In genomic region chr3:16404349-16404895, GRCh38 we compare ENCODE assay signal across 22 cellular contexts.
DNase-seq lines count a peak whose midpoint lies in the region; ATAC-seq and TF ChIP-seq lines count a peak whose summit lies in the region.
"Had no signal": no experiment of that assay in that cellular context is flagged by ENCODE, and none has a peak within 500 bp of the region (broad histone marks: within the 10 kb centered on the region; RNA-seq: fewer than 3 reads in every experiment).

No MANE protein-coding gene starts in this region.

- H3K27ac ChIP-seq in OCI-LY7 (ENCODE audit: low read depth, low read length, poor library complexity, severe bottlenecking) (peak overlapping the region; percentile 41), gastroesophageal sphincter (peak overlapping the region in 1 of 4 donors; percentile 32), hepatocyte (no peak overlapping the region)
- H3K27ac ChIP-seq: body of pancreas, pancreas, right lobe of liver had no signal

- POLR2A ChIA-PET in OCI-LY7 (lab: Charles Lee) = interaction anchor here (1.1 to 1.2 kb wide), 6 partner anchors 9 to 122 kb away, joined by 3 to 4 read pairs (median 3); no protein-coding TSS in a partner anchor

- H3K36me3 ChIP-seq in OCI-LY7 (ENCODE audit: insufficient read depth, low read length) = peaks cover 91% of the 10 kb centered on the region
- H3K36me3 ChIP-seq in gastroesophageal sphincter = peaks cover 0 to 13% of the 10 kb centered on the region in 2 donors
- no peaks in the 10 kb centered on the region for H3K36me3 ChIP-seq in hepatocyte (replicated peaks; ENCODE audit: insufficient read depth, low read depth)
- H3K36me3 ChIP-seq: pancreas had no signal

- peaks cover 50% of the 10 kb centered on the region; the same call in 1 of the 2 replicates for H3K79me2 ChIP-seq in OCI-LY7 (ENCODE audit: insufficient read depth, low read depth, low read length)
- H3K79me2 ChIP-seq in hepatocyte = no peaks in the 10 kb centered on the region

- no peak overlapping the region for H3K4me3 Mint-ChIP-seq in natural killer cell
- no peak overlapping the region for H3K4me3 Mint-ChIP-seq in natural killer cell treated with Interleukin-12 subunit alpha and Interleukin-12 subunit beta and Interleukin-15 and Interleukin-18, amount 100 ng/mL, for 72 hours
- H3K4me3 Mint-ChIP-seq: activated naive CD4-positive, alpha-beta T cell treated with anti-CD3 and anti-CD28 coated beads, Interleukin-2, amount 50 U/mL, for 24 hours; memory B cell; naive B cell had no signal

- TF ChIP-seq CTCF in natural killer cell (IDR thresholded peaks at IDR 0.05) (no peak), OCI-LY7 (conservative IDR thresholded peaks at IDR 0.05; ENCODE audit: low read length) (no peak), gastroesophageal sphincter (IDR thresholded peaks at IDR 0.05) (no peak), hepatocyte (IDR thresholded peaks at IDR 0.05; ENCODE audit: poor library complexity) (no peak)

- no peaks in the 10 kb centered on the region for H3K9me3 Mint-ChIP-seq in natural killer cell
- no peaks in the 10 kb centered on the region for H3K9me3 Mint-ChIP-seq in natural killer cell treated with Interleukin-12 subunit alpha and Interleukin-12 subunit beta and Interleukin-15 and Interleukin-18, amount 100 ng/mL, for 72 hours
- H3K9me3 Mint-ChIP-seq: activated naive CD4-positive, alpha-beta T cell treated with anti-CD3 and anti-CD28 coated beads, Interleukin-2, amount 50 U/mL, for 24 hours; memory B cell; naive B cell had no signal

- H4K20me1 ChIP-seq in OCI-LY7 (ENCODE audit: insufficient read depth, low read length) (no peaks in the 10 kb centered on the region), hepatocyte (ENCODE audit: insufficient read depth, poor library complexity, severe bottlenecking) (no peaks in the 10 kb centered on the region)

- H3K4me1 Mint-ChIP-seq in natural killer cell = peaks cover 56 to 61% of the 10 kb centered on the region in 2 donors
- peaks cover 62 to 64% of the 10 kb centered on the region in 2 donors for H3K4me1 Mint-ChIP-seq in natural killer cell treated with Interleukin-12 subunit alpha and Interleukin-12 subunit beta and Interleukin-15 and Interleukin-18, amount 100 ng/mL, for 72 hours (ENCODE audit: low read depth in 2 of 2)

- no peak overlapping the region for H3K4me3 ChIP-seq in OCI-LY7 (ENCODE audit: low read depth, low read length, poor library complexity, severe bottlenecking)
- H3K4me3 ChIP-seq in gastroesophageal sphincter = no peak overlapping the region
- H3K4me3 ChIP-seq in hepatocyte = no peak overlapping the region
- H3K4me3 ChIP-seq: body of pancreas, K562, pancreas, right lobe of liver had no signal

- intact Hi-C loops in natural killer cell (cut with micrococcal nuclease) (no loop called here), OCI-LY7 (cut with micrococcal nuclease; ENCODE audit: unreplicated experiment) (no loop called here)

- CTCF ChIA-PET in OCI-LY7 (lab: Charles Lee; ENCODE audit: unreplicated experiment) = interaction anchor here (0.5 kb wide), 1 partner anchor 78 kb away, joined by 3 read pairs; no protein-coding TSS in a partner anchor

- DNase-seq in natural killer cell = no peak
- no peak for DNase-seq in natural killer cell treated with Interleukin-12 subunit alpha and Interleukin-12 subunit beta and Interleukin-15 and Interleukin-18, amount 100 ng/mL, for 72 hours (ENCODE audit: low spot score)
- no peak for DNase-seq in OCI-LY7 (ENCODE audit: low spot score)
- no peak for DNase-seq in SIG-M5 (lab: John Stamatoyannopoulos, UW)
- DNase-seq in NK-92 treated with Interleukin-12 subunit alpha and Interleukin-12 subunit beta, amount 100 ng/mL, for 24 hours (lab: John Stamatoyannopoulos, UW) = no peak
- DNase-seq in hepatocyte (ENCODE audit: low spot score) = no peak
- no peak for DNase-seq in stimulated activated CD4-positive, alpha-beta T cell treated with anti-CD3 and anti-CD28 coated beads, Interleukin-4, amount 100 ng/mL, for 4 hours
- DNase-seq: body of pancreas; cortex of kidney; hippocampal formation; naive B cell; NCI-H1092; NCI-H524; pancreas; right lobe of liver; stimulated activated naive CD4-positive, alpha-beta T cell treated with Interleukin-2 at 50 U/mL for 16 hours; T1000; trophoblast cell had no signal

- no peaks in the 10 kb centered on the region for H3K27me3 Mint-ChIP-seq in natural killer cell (ENCODE audit: low read depth in 2 of 2)
- no peaks in the 10 kb centered on the region for H3K27me3 Mint-ChIP-seq in natural killer cell treated with Interleukin-12 subunit alpha and Interleukin-12 subunit beta and Interleukin-15 and Interleukin-18, amount 100 ng/mL, for 72 hours
- H3K27me3 Mint-ChIP-seq: activated naive CD4-positive, alpha-beta T cell treated with anti-CD3 and anti-CD28 coated beads, Interleukin-2, amount 50 U/mL, for 24 hours; naive B cell had no signal

- TF ChIP-seq EP300 in gastroesophageal sphincter (IDR thresholded peaks at IDR 0.05) = no peak

- H3K36me3 Mint-ChIP-seq in natural killer cell = peaks cover 8% of the 10 kb centered on the region
- H3K36me3 Mint-ChIP-seq in natural killer cell treated with Interleukin-12 subunit alpha and Interleukin-12 subunit beta and Interleukin-15 and Interleukin-18, amount 100 ng/mL, for 72 hours = peaks cover 24% of the 10 kb centered on the region

- H3K27ac Mint-ChIP-seq in natural killer cell = peak overlapping the region; percentile 70 to 76
- H3K27ac Mint-ChIP-seq in natural killer cell treated with Interleukin-12 subunit alpha and Interleukin-12 subunit beta and Interleukin-15 and Interleukin-18, amount 100 ng/mL, for 72 hours = peak overlapping the region in 1 of 2 donors; percentile 48
- H3K27ac Mint-ChIP-seq: activated naive CD4-positive, alpha-beta T cell treated with anti-CD3 and anti-CD28 coated beads, Interleukin-2, amount 50 U/mL, for 24 hours had no signal

- H3K9me2 ChIP-seq in OCI-LY7 (ENCODE audit: insufficient read depth, low read length) (no peaks in the 10 kb centered on the region), hepatocyte (replicated peaks; ENCODE audit: insufficient read depth) (no peaks in the 10 kb centered on the region)

- H2AFZ ChIP-seq in OCI-LY7 (ENCODE audit: low read length) = no peak overlapping the region
- H2AFZ ChIP-seq in hepatocyte = no peak overlapping the region

- 92% methylated on average over 6 of the region's 6 CpGs; no CpG with 5 or more reads in 1 of the 2 donors for WGBS in gastroesophageal sphincter (ENCODE audit: low coverage in 1 of 2), 2 donors
- 96% methylated on average over 6 of the region's 6 CpGs for WGBS in hepatocyte (ENCODE audit: low lambda C conversion rate, missing lambda C conversion rate)

- H3K9me3 ChIP-seq in OCI-LY7 (ENCODE audit: low read length) = no peaks in the 10 kb centered on the region
- H3K9me3 ChIP-seq in gastroesophageal sphincter = no peaks in the 10 kb centered on the region
- no peaks in the 10 kb centered on the region for H3K9me3 ChIP-seq in hepatocyte (ENCODE audit: low read depth)
- H3K9me3 ChIP-seq: body of pancreas, pancreas, right lobe of liver had no signal

- ATAC-seq in natural killer cell (no peak), gastroesophageal sphincter (peak; percentile 22)
- ATAC-seq in natural killer cell treated with Interleukin-12 subunit alpha and Interleukin-12 subunit beta and Interleukin-15 and Interleukin-18, amount 100 ng/mL, for 72 hours = no peak
- ATAC-seq: body of pancreas, K562, pancreas had no signal

- H3K27me3 ChIP-seq in gastroesophageal sphincter = no peaks in the 10 kb centered on the region
- no peaks in the 10 kb centered on the region for H3K27me3 ChIP-seq in hepatocyte
- H3K27me3 ChIP-seq: pancreas, right lobe of liver had no signal

- H3K4me2 ChIP-seq in OCI-LY7 (ENCODE audit: low read length) (no peak overlapping the region), hepatocyte (no peak overlapping the region)

- BruUV-seq in OCI-LY7 (replicated peaks; lab: Mats Ljungman, UMichigan) = no TSS peak

- H3K4me1 ChIP-seq in OCI-LY7 (ENCODE audit: insufficient read depth, low read length, poor library complexity, severe bottlenecking) (peaks cover 42% of the 10 kb centered on the region), gastroesophageal sphincter (peaks cover 3 to 45% (median 21%) of the 10 kb centered on the region in 3 donors), hepatocyte (ENCODE audit: insufficient read depth) (no peaks in the 10 kb centered on the region)
- H3K4me1 ChIP-seq: body of pancreas, pancreas, right lobe of liver had no signal

- no peak for TF ChIP-seq POLR2A in gastroesophageal sphincter (IDR thresholded peaks at IDR 0.05)
